In the genomic region with DNA sequence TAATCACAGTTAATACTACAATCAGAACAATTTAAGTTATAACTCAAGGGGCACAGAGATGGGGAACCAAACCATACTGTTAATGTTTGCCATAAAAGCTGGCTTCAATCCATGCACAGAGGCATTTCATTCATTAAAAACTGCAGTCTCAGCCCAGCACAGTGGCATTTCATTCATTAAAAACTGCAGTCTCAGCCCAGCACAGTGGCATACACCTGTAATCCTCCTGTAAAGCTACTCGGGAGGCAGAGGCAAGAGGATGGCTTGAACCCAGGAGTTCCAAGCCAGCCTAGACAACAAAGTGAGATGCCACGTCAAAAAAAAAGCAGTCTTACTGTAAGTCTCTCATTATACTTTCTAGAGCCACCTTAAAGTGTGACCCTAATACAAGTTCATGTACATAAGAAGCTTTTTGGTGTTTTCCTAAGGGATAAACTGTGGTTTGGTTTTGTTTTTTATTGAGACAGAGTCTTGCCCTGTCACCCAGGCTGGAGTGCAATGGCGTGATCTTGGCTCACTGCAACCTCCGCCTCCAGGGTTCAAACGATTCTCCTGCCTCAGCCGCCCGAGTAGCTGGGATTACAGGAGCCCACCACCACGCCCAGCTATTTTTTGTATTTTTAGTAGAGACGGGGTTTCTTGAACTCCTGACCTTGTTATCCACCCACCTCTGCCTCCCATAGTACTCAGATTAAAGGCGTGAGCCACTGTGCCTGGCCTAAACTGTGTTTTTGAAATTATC, we compare ENCODE assay signal across 16 cellular contexts. TPM values are rescaled to one million over a fixed set of nuclear protein-coding genes. Genes with fewer than 3 reads are reported as not detected.
DNase-seq lines count a peak whose midpoint lies in the region; ATAC-seq and TF ChIP-seq lines count a peak whose summit lies in the region.
"Had no signal": no experiment of that assay in that cellular context is flagged by ENCODE, and none has a peak within 500 bp of the region (broad histone marks: within the 10 kb centered on the region; RNA-seq: fewer than 3 reads in every experiment).

No MANE protein-coding gene starts in this region.

- ATAC-seq in activated T-cell treated with anti-CD3 and anti-CD28 coated beads, Interleukin-2, amount 50 U/mL, for 4 hours, result peak in 1 of 2 donors; percentile 25
- no peak for ATAC-seq in activated naive CD8-positive, alpha-beta T cell treated with anti-CD3 and anti-CD28 coated beads, Interleukin-2, amount 50 U/mL, for 24 hours
- no peak for ATAC-seq in GM21737 (IDR thresholded peaks at IDR 0.05; ENCODE audit: unreplicated experiment)
- ATAC-seq: sciatic nerve had no signal

- peaks cover 14% of the 10 kb centered on the region for H3K9me3 ChIP-seq in KOPT-K1 (ENCODE audit: insufficient read depth, low read length, poor library complexity, severe bottlenecking)
- H3K9me3 ChIP-seq: colonic mucosa had no signal

- no peak for TF ChIP-seq CTCF in progenitor cell of endocrine pancreas (IDR thresholded peaks at IDR 0.05; ENCODE audit: unreplicated experiment)

- no peaks in the 10 kb centered on the region for H3K9me3 Mint-ChIP-seq in activated T-cell treated with anti-CD3 and anti-CD28 coated beads, Interleukin-2, amount 50 U/mL, for 4 hours
- H3K9me3 Mint-ChIP-seq in activated naive CD8-positive, alpha-beta T cell treated with anti-CD3 and anti-CD28 coated beads, Interleukin-2, amount 50 U/mL, for 24 hours, result no peaks in the 10 kb centered on the region
- peaks cover 13% of the 10 kb centered on the region for H3K9me3 Mint-ChIP-seq in progenitor cell of endocrine pancreas (ENCODE audit: low read depth)

- no peak for DNase-seq in activated T-cell treated with anti-CD3 and anti-CD28 coated beads, Interleukin-2, amount 50 U/mL, for 4 hours
- DNase-seq in activated T-cell treated with anti-CD3 and anti-CD28 coated beads, Interleukin-2, amount 50 U/mL, for 1 hour, result no peak
- no peak for DNase-seq in activated naive CD8-positive, alpha-beta T cell treated with anti-CD3 and anti-CD28 coated beads, Interleukin-2, amount 50 U/mL, for 24 hours
- no peak for DNase-seq in progenitor cell of endocrine pancreas (ENCODE audit: low spot score, unreplicated experiment)
- DNase-seq in NCI-H1417 treated with DMSO at 0.1 percent for 48 hours (lab: John Stamatoyannopoulos, UW), result no peak
- DNase-seq in HUDEP-2 (lab: John Stamatoyannopoulos, UW; ENCODE audit: unreplicated experiment in 76 of 76), result no peak
- DNase-seq: amygdala; colonic mucosa; mesendoderm; NCI-H1105 treated with DMSO at 0.1 percent for 48 hours; NCI-H226; stimulated activated CD4-positive, alpha-beta T cell treated with anti-CD3 and anti-CD28 coated beads, Interleukin-2, amount 100 ng/mL, for 48 hours had no signal

- peak overlapping the region; percentile 62 for H3K27ac ChIP-seq in KOPT-K1 (ENCODE audit: low read depth, low read length, poor library complexity, severe bottlenecking)
- H3K27ac ChIP-seq: colonic mucosa, SK-N-MC had no signal

- H3K27me3 Mint-ChIP-seq in activated T-cell treated with anti-CD3 and anti-CD28 coated beads, Interleukin-2, amount 50 U/mL, for 4 hours (ENCODE audit: low read depth), result no peaks in the 10 kb centered on the region
- no peaks in the 10 kb centered on the region for H3K27me3 Mint-ChIP-seq in activated naive CD8-positive, alpha-beta T cell treated with anti-CD3 and anti-CD28 coated beads, Interleukin-2, amount 50 U/mL, for 24 hours
- no peaks in the 10 kb centered on the region for H3K27me3 Mint-ChIP-seq in progenitor cell of endocrine pancreas

- 0 out of 2 replicates have a peak, but pooled peaks cover 4% of the 10 kb centered on the region for H3K36me3 ChIP-seq in KOPT-K1 (ENCODE audit: insufficient read depth, low read length)
- H3K36me3 ChIP-seq: colonic mucosa had no signal

- H3K36me3 Mint-ChIP-seq in activated T-cell treated with anti-CD3 and anti-CD28 coated beads, Interleukin-2, amount 50 U/mL, for 4 hours (ENCODE audit: insufficient read depth), result peaks cover 6% of the 10 kb centered on the region
- H3K36me3 Mint-ChIP-seq in activated naive CD8-positive, alpha-beta T cell treated with anti-CD3 and anti-CD28 coated beads, Interleukin-2, amount 50 U/mL, for 24 hours (ENCODE audit: low read depth), result peaks cover 12% of the 10 kb centered on the region
- peaks cover 12% of the 10 kb centered on the region for H3K36me3 Mint-ChIP-seq in progenitor cell of endocrine pancreas (ENCODE audit: insufficient read depth)

- peak overlapping the region; percentile 39 for H3K4me3 Mint-ChIP-seq in activated T-cell treated with anti-CD3 and anti-CD28 coated beads, Interleukin-2, amount 50 U/mL, for 4 hours
- no peak overlapping the region for H3K4me3 Mint-ChIP-seq in activated naive CD8-positive, alpha-beta T cell treated with anti-CD3 and anti-CD28 coated beads, Interleukin-2, amount 50 U/mL, for 24 hours
- H3K4me3 Mint-ChIP-seq in progenitor cell of endocrine pancreas (ENCODE audit: low read depth), result no peak overlapping the region

- H3K4me1 Mint-ChIP-seq in activated T-cell treated with anti-CD3 and anti-CD28 coated beads, Interleukin-2, amount 50 U/mL, for 4 hours (ENCODE audit: low read depth), result peaks cover 62% of the 10 kb centered on the region
- peaks cover 72% of the 10 kb centered on the region for H3K4me1 Mint-ChIP-seq in activated naive CD8-positive, alpha-beta T cell treated with anti-CD3 and anti-CD28 coated beads, Interleukin-2, amount 50 U/mL, for 24 hours
- H3K4me1 Mint-ChIP-seq in progenitor cell of endocrine pancreas (ENCODE audit: low read depth), result peaks cover 14% of the 10 kb centered on the region

- peak overlapping the region; percentile 28 for H3K27ac Mint-ChIP-seq in activated naive CD8-positive, alpha-beta T cell treated with anti-CD3 and anti-CD28 coated beads, Interleukin-2, amount 50 U/mL, for 24 hours
- H3K27ac Mint-ChIP-seq in progenitor cell of endocrine pancreas, result peak overlapping the region; percentile 87

RNA-seq across cellular contexts. Expression of gene ARID4B, which starts 29.0 kb away (rescaled TPM):
- total RNA-seq in activated T-cell treated with anti-CD3 and anti-CD28 coated beads, Interleukin-2, amount 50 U/mL, for 4 hours, result 10 to 100 TPM; 26.9 to 41.5 (median 36.4) TPM
- 66.5 and 68.8 TPM in 2 replicates for total RNA-seq in progenitor cell of endocrine pancreas

RNA-seq across cellular contexts. Expression of gene GGPS1, which starts 29.4 kb away (rescaled TPM):
- 10 to 100 TPM; 20.9 to 21.9 (median 21.5) TPM for total RNA-seq in activated T-cell treated with anti-CD3 and anti-CD28 coated beads, Interleukin-2, amount 50 U/mL, for 4 hours
- 43.3 and 50.6 TPM in 2 replicates for total RNA-seq in progenitor cell of endocrine pancreas
